ENCODE assay signal across 8 cellular contexts in genomic region chr7:149284850-149285580, GRCh38. TPM values are rescaled to one million over a fixed set of nuclear protein-coding genes. Genes with fewer than 3 reads are reported as not detected.
DNase-seq lines count a peak whose midpoint lies in the region; ATAC-seq, FAIRE-seq and TF ChIP-seq lines count a peak whose summit lies in the region.

No MANE protein-coding gene starts in this region.

- H3K27ac Mint-ChIP-seq in mesothelial cell of epicardium: peak overlapping the region; percentile 30

- H3K4me2 ChIP-seq in BLaER1: peak overlapping the region; percentile 97

- peak; percentile 95 for ATAC-seq in HG03439 (IDR thresholded peaks at IDR 0.05; ENCODE audit: unreplicated experiment)

- H4K20me1 ChIP-seq in BLaER1: peaks cover 9% of the 10 kb centered on the region

- peak overlapping the region; percentile 90 for H3K4me3 Mint-ChIP-seq in mesothelial cell of epicardium

- peak overlapping the region; percentile 81 for H3K4me3 ChIP-seq in BLaER1

- no peaks in the 10 kb centered on the region for H3K9me3 ChIP-seq in BLaER1

- DNase-seq in GM19238 (ENCODE audit: insufficient read length, low spot score) (peak; percentile 98), NCI-H748 (lab: John Stamatoyannopoulos, UW; ENCODE audit: unreplicated experiment) (peak; percentile 98), mesothelial cell of epicardium (ENCODE audit: low spot score in 2 of 2, unreplicated experiment in 2 of 2) (peak; percentile 87 to 98)
- DNase-seq in activated CD8-positive, alpha-beta memory T cell treated with anti-CD3 and anti-CD28 coated beads, Interleukin-2, amount 50 U/mL, for 24 hours (ENCODE audit: extremely low read depth): peak; percentile 91
- peak; percentile 94 to 96 for DNase-seq in stimulated activated CD8-positive, alpha-beta memory T cell treated with anti-CD3 and anti-CD28 coated beads, Interleukin-15, amount 100 ng/mL, for 4 hours (ENCODE audit: low read depth in 2 of 2)

- peaks cover 11% of the 10 kb centered on the region for H3K4me1 Mint-ChIP-seq in mesothelial cell of epicardium

- H3K27me3 ChIP-seq in BLaER1: no peaks in the 10 kb centered on the region

- H3K9ac ChIP-seq in BLaER1: peak overlapping the region; percentile 85

- TF ChIP-seq CTCF in mesothelial cell of epicardium (IDR thresholded peaks at IDR 0.05; ENCODE audit: unreplicated experiment): no peak

- peaks cover 31% of the 10 kb centered on the region for H3K4me1 ChIP-seq in BLaER1

- peaks cover 18% of the 10 kb centered on the region for H3K36me3 Mint-ChIP-seq in mesothelial cell of epicardium

- peak overlapping the region; percentile 77 for H3K27ac ChIP-seq in BLaER1

- no peaks in the 10 kb centered on the region for H3K27me3 Mint-ChIP-seq in mesothelial cell of epicardium (ENCODE audit: low read depth)

- FAIRE-seq in endometrium (lab: Jason Lieb, UNC): peak; percentile 21

- H3K9me3 Mint-ChIP-seq in mesothelial cell of epicardium: no peaks in the 10 kb centered on the region

- peaks cover 52% of the 10 kb centered on the region for H3K36me3 ChIP-seq in BLaER1

RNA-seq across cellular contexts. Expression of gene ZNF783, which starts 23.0 kb away (rescaled TPM):
- total RNA-seq in mesothelial cell of epicardium: 34.9 to 37.0 TPM (median 35.5 TPM) in 3 replicates

RNA-seq across cellular contexts. Expression of gene ZNF212, which starts 45.6 kb away (rescaled TPM):
- total RNA-seq in mesothelial cell of epicardium: 20.5 to 20.8 TPM (median 20.5 TPM) in 3 replicates

Comparison
In these comparisons a context has a peak if more than half of its experiments do, and no peak if none do; other contexts are left out.
1. Peak in every context shown above with its lines: DNase-seq, ATAC-seq, H3K4me3 ChIP-seq and H3K27ac ChIP-seq.